1 cellular context compared by ENCODE assay signal in genomic region chr2:46574457-46575354, GRCh38.
TF ChIP-seq lines count a peak whose summit lies in the region.

No MANE protein-coding gene starts in this region.

TF ChIP-seq in GM12878, 131 proteins besides CTCF, POLR2A, EP300 and RAD21:
- peak in 1 of 2 experiments; percentile 72; a peak in 1 of 4 replicates for TF ChIP-seq SRF (IDR thresholded peaks at IDR 0.05; ENCODE audit: low read depth in 2 of 2, low read length in 2 of 2)
- TF ChIP-seq JUND (IDR thresholded peaks at IDR 0.05; ENCODE audit: low read depth, low read length) = no peak
- TF ChIP-seq FOS (IDR thresholded peaks at IDR 0.05; ENCODE audit: borderline replicate concordance, extremely low read depth, insufficient read length) = no peak
- 0 out of 2 replicates have a peak, but pooled peaks have one; percentile 20 for TF ChIP-seq RUNX3 (IDR thresholded peaks at IDR 0.05; ENCODE audit: low read length)
- no peak for TF ChIP-seq ZNF207 (IDR thresholded peaks at IDR 0.05; ENCODE audit: borderline replicate concordance)
- TF ChIP-seq, protein P1, sequence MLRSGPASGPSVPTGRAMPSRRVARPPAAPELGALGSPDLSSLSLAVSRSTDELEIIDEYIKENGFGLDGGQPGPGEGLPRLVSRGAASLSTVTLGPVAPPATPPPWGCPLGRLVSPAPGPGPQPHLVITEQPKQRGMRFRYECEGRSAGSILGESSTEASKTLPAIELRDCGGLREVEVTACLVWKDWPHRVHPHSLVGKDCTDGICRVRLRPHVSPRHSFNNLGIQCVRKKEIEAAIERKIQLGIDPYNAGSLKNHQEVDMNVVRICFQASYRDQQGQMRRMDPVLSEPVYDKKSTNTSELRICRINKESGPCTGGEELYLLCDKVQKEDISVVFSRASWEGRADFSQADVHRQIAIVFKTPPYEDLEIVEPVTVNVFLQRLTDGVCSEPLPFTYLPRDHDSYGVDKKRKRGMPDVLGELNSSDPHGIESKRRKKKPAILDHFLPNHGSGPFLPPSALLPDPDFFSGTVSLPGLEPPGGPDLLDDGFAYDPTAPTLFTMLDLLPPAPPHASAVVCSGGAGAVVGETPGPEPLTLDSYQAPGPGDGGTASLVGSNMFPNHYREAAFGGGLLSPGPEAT (IDR thresholded peaks at IDR 0.05; ENCODE audit: low read depth) = peak; percentile 13; the same call in 1 of the 2 replicates
- no peak for TF ChIP-seq RELA (IDR thresholded peaks at IDR 0.05; ENCODE audit: borderline replicate concordance, partially characterized antibody)
- peak; percentile 95 for TF ChIP-seq MEF2A (IDR thresholded peaks at IDR 0.05; ENCODE audit: insufficient read depth, low read depth, low read length)
- peak; percentile 92 for TF ChIP-seq TBL1XR1 (IDR thresholded peaks at IDR 0.05; ENCODE audit: low read depth, low read length)
- no peak for TF ChIP-seq ZNF24 (IDR thresholded peaks at IDR 0.05)
- TF ChIP-seq, protein P2, sequence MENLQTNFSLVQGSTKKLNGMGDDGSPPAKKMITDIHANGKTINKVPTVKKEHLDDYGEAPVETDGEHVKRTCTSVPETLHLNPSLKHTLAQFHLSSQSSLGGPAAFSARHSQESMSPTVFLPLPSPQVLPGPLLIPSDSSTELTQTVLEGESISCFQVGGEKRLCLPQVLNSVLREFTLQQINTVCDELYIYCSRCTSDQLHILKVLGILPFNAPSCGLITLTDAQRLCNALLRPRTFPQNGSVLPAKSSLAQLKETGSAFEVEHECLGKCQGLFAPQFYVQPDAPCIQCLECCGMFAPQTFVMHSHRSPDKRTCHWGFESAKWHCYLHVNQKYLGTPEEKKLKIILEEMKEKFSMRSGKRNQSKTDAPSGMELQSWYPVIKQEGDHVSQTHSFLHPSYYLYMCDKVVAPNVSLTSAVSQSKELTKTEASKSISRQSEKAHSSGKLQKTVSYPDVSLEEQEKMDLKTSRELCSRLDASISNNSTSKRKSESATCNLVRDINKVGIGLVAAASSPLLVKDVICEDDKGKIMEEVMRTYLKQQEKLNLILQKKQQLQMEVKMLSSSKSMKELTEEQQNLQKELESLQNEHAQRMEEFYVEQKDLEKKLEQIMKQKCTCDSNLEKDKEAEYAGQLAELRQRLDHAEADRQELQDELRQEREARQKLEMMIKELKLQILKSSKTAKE (IDR thresholded peaks at IDR 0.05; ENCODE audit: low read depth, poor library complexity, severe bottlenecking) = peak; percentile 80
- TF ChIP-seq NFIC (IDR thresholded peaks at IDR 0.05; ENCODE audit: low read depth, low read length) = peak; percentile 28; the same call in 1 of the 2 replicates
- peak; percentile 70 for TF ChIP-seq MEF2B (IDR thresholded peaks at IDR 0.05; ENCODE audit: partially characterized antibody, poor library complexity, severe bottlenecking)
- peak; percentile 6; the same call in 1 of the 2 replicates for TF ChIP-seq SMC3 (IDR thresholded peaks at IDR 0.05; ENCODE audit: borderline replicate concordance, low read length)
